In genomic region chrX:130719399-130719798, GRCh38 we compare ENCODE assay signal across 19 cellular contexts.
"Had no signal": no experiment of that assay in that cellular context is flagged by ENCODE, and none has a peak within 500 bp of the region (broad histone marks: within the 10 kb centered on the region; RNA-seq: fewer than 3 reads in every experiment).

No MANE protein-coding gene starts in this region.

- H3K27me3 ChIP-seq: brain microvascular endothelial cell, cardiac muscle cell, SJSA1 had no signal

- H3K27ac Mint-ChIP-seq: activated CD4-positive, alpha-beta memory T cell treated with anti-CD3 and anti-CD28 coated beads for 36 hours; activated CD4-positive, alpha-beta T cell treated with anti-CD3 and anti-CD28 coated beads, Interleukin-2, amount 10 ng/mL, durations not matched to agents 7 days and 5 days; activated naive CD4-positive, alpha-beta T cell treated with anti-CD3 and anti-CD28 coated beads for 36 hours; activated naive CD8-positive, alpha-beta T cell; activated T-helper 17 cell treated with anti-CD3 and anti-CD28 coated beads, Interleukin-2, amount 50 U/mL, for 72 hours; T-cell had no signal

- H3K4me1 ChIP-seq: SJSA1 had no signal

- H3K4me1 Mint-ChIP-seq: activated T-helper 17 cell treated with anti-CD3 and anti-CD28 coated beads, Interleukin-2, amount 50 U/mL, for 72 hours; T-cell had no signal

- DNase-seq: activated CD4-positive, alpha-beta memory T cell treated with anti-CD3 and anti-CD28 coated beads for 36 hours; activated CD4-positive, alpha-beta T cell treated with anti-CD3 and anti-CD28 coated beads, Interleukin-2, amount 10 ng/mL, durations not matched to agents 7 days and 5 days; activated CD4-positive, CD25-positive, alpha-beta regulatory T cell; activated CD8-positive, alpha-beta memory T cell treated with anti-CD3 and anti-CD28 coated beads for 24 hours; activated gamma-delta T cell; activated naive CD4-positive, alpha-beta T cell treated with anti-CD3 and anti-CD28 coated beads for 36 hours; activated T-cell treated with anti-CD3 and anti-CD28 coated beads, Interleukin-2, amount 50 U/mL, for 48 hours; amygdala; brain microvascular endothelial cell; NCI-H1930; NCI-H446; SHP77; T-cell; T-helper 2 cell; T1000 had no signal

- H3K9me3 Mint-ChIP-seq: activated CD4-positive, alpha-beta memory T cell treated with anti-CD3 and anti-CD28 coated beads for 36 hours; activated CD4-positive, alpha-beta T cell treated with anti-CD3 and anti-CD28 coated beads, Interleukin-2, amount 10 ng/mL, durations not matched to agents 7 days and 5 days; activated naive CD4-positive, alpha-beta T cell treated with anti-CD3 and anti-CD28 coated beads for 36 hours; activated T-helper 17 cell treated with anti-CD3 and anti-CD28 coated beads, Interleukin-2, amount 50 U/mL, for 72 hours; T-cell had no signal

- H3K27me3 Mint-ChIP-seq: activated CD4-positive, alpha-beta memory T cell treated with anti-CD3 and anti-CD28 coated beads for 36 hours; activated CD4-positive, alpha-beta T cell treated with anti-CD3 and anti-CD28 coated beads, Interleukin-2, amount 10 ng/mL, durations not matched to agents 7 days and 5 days; activated naive CD8-positive, alpha-beta T cell; activated T-helper 17 cell treated with anti-CD3 and anti-CD28 coated beads, Interleukin-2, amount 50 U/mL, for 72 hours had no signal

- H3K27ac ChIP-seq: brain microvascular endothelial cell, SJSA1 had no signal

- ATAC-seq: activated T-helper 17 cell treated with anti-CD3 and anti-CD28 coated beads, Interleukin-2, amount 50 U/mL, for 72 hours; T-cell had no signal

- H3K4me3 Mint-ChIP-seq: activated CD4-positive, alpha-beta memory T cell treated with anti-CD3 and anti-CD28 coated beads for 36 hours; activated CD4-positive, alpha-beta T cell treated with anti-CD3 and anti-CD28 coated beads, Interleukin-2, amount 10 ng/mL, durations not matched to agents 7 days and 5 days; activated naive CD4-positive, alpha-beta T cell treated with anti-CD3 and anti-CD28 coated beads for 36 hours; activated naive CD8-positive, alpha-beta T cell; activated T-helper 17 cell treated with anti-CD3 and anti-CD28 coated beads, Interleukin-2, amount 50 U/mL, for 72 hours; T-cell had no signal

- H3K4me3 ChIP-seq: cardiac muscle cell, SJSA1 had no signal

- H3K9me3 ChIP-seq: SJSA1 had no signal

- H3K36me3 Mint-ChIP-seq: activated CD4-positive, alpha-beta memory T cell treated with anti-CD3 and anti-CD28 coated beads for 36 hours had no signal

- H3K36me3 ChIP-seq: brain microvascular endothelial cell, cardiac muscle cell, SJSA1 had no signal
